Comparison of ENCODE assay signal across 21 cellular contexts in genomic region chr14:102833341-102833740, GRCh38.
"Had no signal": no experiment of that assay in that cellular context is flagged by ENCODE, and none has a peak within 500 bp of the region (broad histone marks: within the 10 kb centered on the region; RNA-seq: fewer than 3 reads in every experiment).

No MANE protein-coding gene starts in this region.

- H3K36me3 ChIP-seq: lower lobe of right lung, prostate gland, sigmoid colon had no signal

- DNase-seq: dermis blood vessel endothelial cell; effector memory CD4-positive, alpha-beta T cell; erythroblast; hypothalamus; left ventricle myocardium superior; lower lobe of right lung; naive thymus-derived CD8-positive, alpha-beta T cell; nephron progenitor cell; nucleus accumbens; sigmoid colon; stimulated activated CD4-positive, alpha-beta T cell treated with anti-CD3 and anti-CD28 coated beads, Interleukin-2, amount 100 ng/mL, for 24 hours; stimulated activated CD4-positive, alpha-beta T cell treated with anti-CD3 and anti-CD28 coated beads, Interleukin-4, amount 100 ng/mL, for 24 hours; stimulated activated naive CD4-positive, alpha-beta T cell treated with Interleukin-2 at 50 U/mL for 16 hours; substantia nigra; testis; tibial artery had no signal

- H3K4me1 ChIP-seq: lower lobe of right lung, prostate gland, right atrium auricular region, tibial artery had no signal

- H3K4me3 ChIP-seq: coronary artery, lower lobe of right lung, prostate gland, right atrium auricular region, sigmoid colon, testis, tibial artery had no signal

- H3K27me3 ChIP-seq: right atrium auricular region, sigmoid colon, testis, tibial artery had no signal

- H3K27ac ChIP-seq: coronary artery, lower lobe of right lung, prostate gland, right atrium auricular region, sigmoid colon, testis, tibial artery had no signal

- H3K27ac Mint-ChIP-seq: nephron progenitor cell; stimulated activated effector memory CD8-positive, alpha-beta T cell treated with anti-CD3 and anti-CD28 coated beads, Interleukin-12 subunit alpha, Interleukin-12 subunit beta, amount 100 ng/mL, for 72 hours; type B pancreatic cell had no signal

- H3K9me3 Mint-ChIP-seq: naive thymus-derived CD8-positive, alpha-beta T cell; nephron progenitor cell; stimulated activated effector memory CD8-positive, alpha-beta T cell treated with anti-CD3 and anti-CD28 coated beads, Interleukin-12 subunit alpha, Interleukin-12 subunit beta, amount 100 ng/mL, for 72 hours; type B pancreatic cell had no signal

- H3K4me3 Mint-ChIP-seq: naive thymus-derived CD8-positive, alpha-beta T cell; nephron progenitor cell; stimulated activated effector memory CD8-positive, alpha-beta T cell treated with anti-CD3 and anti-CD28 coated beads, Interleukin-12 subunit alpha, Interleukin-12 subunit beta, amount 100 ng/mL, for 72 hours; type B pancreatic cell had no signal

- ATAC-seq: left ventricle myocardium superior; lower lobe of right lung; naive thymus-derived CD8-positive, alpha-beta T cell; stimulated activated effector memory CD8-positive, alpha-beta T cell treated with anti-CD3 and anti-CD28 coated beads, Interleukin-12 subunit alpha, Interleukin-12 subunit beta, amount 100 ng/mL, for 72 hours had no signal

- H3K27me3 Mint-ChIP-seq: naive thymus-derived CD8-positive, alpha-beta T cell; type B pancreatic cell had no signal

- H3K9me3 ChIP-seq: lower lobe of right lung, prostate gland, right atrium auricular region, sigmoid colon, testis, tibial artery had no signal
